ENCODE assay signal across 1 cellular context in genomic region chr14:105700137-105700536, GRCh38.
TF ChIP-seq lines count a peak whose summit lies in the region.

No MANE protein-coding gene starts in this region.

TF ChIP-seq in GM12878, 131 proteins besides CTCF, POLR2A, EP300 and RAD21 (continued from another document):
- TF ChIP-seq BCL3 (IDR thresholded peaks at IDR 0.05; ENCODE audit: borderline replicate concordance, insufficient read depth, low read depth, low read length, poor library complexity, severe bottlenecking): peak; percentile 22
- TF ChIP-seq POU2F2 (IDR thresholded peaks at IDR 0.05; ENCODE audit: borderline replicate concordance, low read depth, low read length): 0 out of 3 replicates have a peak, but pooled peaks have one; percentile 7
